ENCODE assay signal across 11 cellular contexts in the genomic region with DNA sequence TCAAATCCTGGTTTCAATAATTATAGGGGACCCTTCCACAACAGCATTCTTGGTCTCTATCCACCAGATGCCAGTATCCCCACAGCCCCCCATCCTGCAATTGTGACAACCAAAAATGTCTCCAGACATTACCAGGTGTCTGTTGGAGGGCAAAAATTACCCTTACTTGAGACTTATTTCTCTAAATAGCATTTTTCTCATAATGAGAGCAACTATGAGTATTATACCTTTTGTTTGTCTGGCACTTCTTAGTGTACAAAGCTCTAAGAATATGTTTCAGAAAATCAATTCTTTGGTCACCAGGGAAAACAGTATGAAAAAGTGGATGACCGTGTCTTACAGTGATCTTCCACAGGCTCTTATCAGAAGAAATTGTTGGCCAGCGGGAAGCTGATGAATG. TPM values are rescaled to one million over a fixed set of nuclear protein-coding genes. Genes with fewer than 3 reads are reported as not detected.
"Had no signal": no experiment of that assay in that cellular context is flagged by ENCODE, and none has a peak within 500 bp of the region (broad histone marks: within the 10 kb centered on the region; RNA-seq: fewer than 3 reads in every experiment).

No MANE protein-coding gene starts in this region.

- H2AFZ ChIP-seq: GM23338 had no signal

- H3K9ac ChIP-seq: KMS-11 had no signal

- H3K4me2 ChIP-seq: GM23338, KMS-11 had no signal

- DNase-seq: H9, HCEC 1CT, KBM-7 had no signal

- FAIRE-seq: H1, H54, HepG2 had no signal

- H3K4me3 ChIP-seq: GM23338 had no signal

- H3K4me1 Mint-ChIP-seq: IgD-negative memory B cell had no signal

- ATAC-seq: GM23338, HepG2 had no signal

- H3K27ac ChIP-seq: HL-60, KMS-11 had no signal

- H3K4me3 Mint-ChIP-seq: GM23338, H9, IgD-negative memory B cell had no signal

- H3K27ac Mint-ChIP-seq: GM23338, H9, IgD-negative memory B cell had no signal

RNA-seq across cellular contexts. Expression of gene RMST, which starts 27.5 kb away (rescaled TPM):
- total RNA-seq: HT1080 had no signal
- polyA plus RNA-seq: IgD-negative memory B cell had no signal
